14 cellular contexts compared by ENCODE assay signal in the genomic region with DNA sequence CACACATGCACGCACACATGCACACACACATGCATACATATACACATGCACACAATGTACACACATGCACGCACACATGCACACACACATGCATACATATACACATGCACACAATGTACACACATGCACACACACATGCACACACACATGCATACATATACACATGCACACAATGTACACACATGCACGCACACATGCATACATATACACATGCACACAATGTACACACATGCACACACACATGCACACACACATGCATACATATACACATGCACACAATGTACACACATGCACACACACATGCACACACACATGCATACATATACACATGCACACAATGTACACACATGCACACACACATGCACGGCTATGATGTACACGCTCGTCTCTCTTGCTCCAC. TPM values are rescaled to one million over a fixed set of nuclear protein-coding genes. Genes with fewer than 3 reads are reported as not detected.
"Had no signal": no experiment of that assay in that cellular context is flagged by ENCODE, and none has a peak within 500 bp of the region (broad histone marks: within the 10 kb centered on the region; RNA-seq: fewer than 3 reads in every experiment).

No MANE protein-coding gene starts in this region.

RNA-seq across cellular contexts. Expression of gene PABPN1L, which starts 27.8 kb away (rescaled TPM):
- total RNA-seq: naive thymus-derived CD8-positive, alpha-beta T cell; natural killer cell treated with Interleukin-12 subunit alpha and Interleukin-12 subunit beta and Interleukin-15 and Interleukin-18, amount 100 ng/mL, for 72 hours; occipital lobe; osteoblast; ovary; pulmonary artery endothelial cell; right atrium auricular region; sciatic nerve; suprapubic skin; transverse colon; upper lobe of right lung; urinary bladder; uterus had no signal
- polyA plus RNA-seq: naive thymus-derived CD8-positive, alpha-beta T cell; small intestine; urinary bladder had no signal
